In genomic region chr12:57502311-57502969, GRCh38 we compare ENCODE assay signal across 1 cellular context.
TF ChIP-seq lines count a peak whose summit lies in the region.

No MANE protein-coding gene starts in this region.

TF ChIP-seq in K562, 482 proteins besides CTCF, POLR2A, EP300 and RAD21:
- TF ChIP-seq POLR2G (IDR thresholded peaks at IDR 0.05; ENCODE audit: low read depth, low read length) (peak; percentile 57), RBFOX2 (IDR thresholded peaks at IDR 0.05; ENCODE audit: low read depth, low read length) (peak; percentile 34; the same call in 1 of the 2 replicates)
TF ChIP-seq in K562: peak in this region for 2; not testable (repeated sequence) for 480.
